In the genomic region with DNA sequence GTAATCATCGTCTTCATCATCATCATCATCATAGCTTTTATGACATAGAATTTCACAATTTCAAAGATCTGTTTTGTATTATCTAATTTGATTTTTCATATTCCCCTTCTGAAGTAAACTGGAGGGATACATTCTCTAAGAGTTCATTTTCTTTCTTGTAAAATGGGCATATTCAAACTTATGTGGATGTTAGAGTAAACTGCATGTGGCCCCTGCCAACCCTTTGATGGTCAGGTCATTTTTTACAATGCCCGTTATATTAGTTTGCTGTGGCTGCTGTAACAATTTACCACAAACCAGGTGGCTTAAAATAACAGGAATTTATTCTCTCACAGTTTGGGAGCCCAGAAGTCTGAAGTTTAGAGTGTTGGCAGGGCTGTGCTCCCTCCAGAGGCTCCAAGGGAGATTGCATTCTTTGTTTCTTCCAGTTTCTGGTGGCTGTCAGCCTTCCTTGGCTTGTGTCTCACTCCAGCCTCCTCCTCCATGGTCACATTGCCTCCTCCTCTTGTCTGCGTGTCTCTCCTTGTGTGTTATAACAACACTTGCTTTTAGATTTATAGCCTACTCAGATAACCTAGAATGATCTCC, we compare ENCODE assay signal across 9 cellular contexts.
A peak's percentile ranks its signal among the peaks of the same experiment; 100 is the strongest.
DNase-seq lines count a peak whose midpoint lies in the region; ATAC-seq and TF ChIP-seq lines count a peak whose summit lies in the region.
"Had no signal": no experiment of that assay in that cellular context is flagged by ENCODE, and none has a peak within 500 bp of the region (broad histone marks: within the 10 kb centered on the region; RNA-seq: fewer than 3 reads in every experiment).

No MANE protein-coding gene starts in this region.

- H3K4me3 Mint-ChIP-seq in Calu3 (ENCODE audit: low read depth, unreplicated experiment) = no peak overlapping the region
- H3K4me3 Mint-ChIP-seq: memory B cell had no signal

- no peaks in the 10 kb centered on the region for H3K9me2 ChIP-seq in MM.1S (replicated peaks; ENCODE audit: insufficient read depth, low read length)

- no peak overlapping the region for H3K9ac ChIP-seq in MM.1S (ENCODE audit: low read length)

- no peak for TF ChIP-seq POLR2A in gastrocnemius medialis (IDR thresholded peaks at IDR 0.05)

- H3K27me3 ChIP-seq in MM.1S (replicated peaks; ENCODE audit: insufficient read depth, low read length) (no peaks in the 10 kb centered on the region), gastrocnemius medialis (no peaks in the 10 kb centered on the region)

- no peak overlapping the region for H3K27ac ChIP-seq in MM.1S (ENCODE audit: low read length)
- no peak overlapping the region for H3K27ac ChIP-seq in coronary artery
- no peak overlapping the region for H3K27ac ChIP-seq in gastrocnemius medialis

- no peaks in the 10 kb centered on the region for H3K9me3 Mint-ChIP-seq in Calu3 (ENCODE audit: low read depth, unreplicated experiment)

- ATAC-seq in gastrocnemius medialis = no peak

- CTCF ChIA-PET in Calu3 (lab: Charles Lee) = no interaction called here

- H3F3A ChIP-seq in MM.1S (ENCODE audit: insufficient read depth, low read length) = no peaks in the 10 kb centered on the region

- no peaks in the 10 kb centered on the region for H3K4me1 Mint-ChIP-seq in Calu3 (ENCODE audit: low read depth, unreplicated experiment)
- H3K4me1 Mint-ChIP-seq: memory B cell had no signal

- no peaks in the 10 kb centered on the region for H3K79me2 ChIP-seq in MM.1S (ENCODE audit: low read length)

- H3K4me1 ChIP-seq in MM.1S (ENCODE audit: low read length) = no peaks in the 10 kb centered on the region
- no peaks in the 10 kb centered on the region for H3K4me1 ChIP-seq in gastrocnemius medialis

- no TSS peak for BruUV-seq in Calu3 (replicated peaks; lab: Mats Ljungman, UMichigan)

- H4K20me1 ChIP-seq in MM.1S (ENCODE audit: insufficient read depth, low read length) = no peaks in the 10 kb centered on the region

- DNase-seq in Calu3 (peak; percentile 23), GM20000 (ENCODE audit: low spot score) (peak; percentile 3), MM.1S (peak; percentile 20), coronary artery (ENCODE audit: low spot score) (no peak), retinal pigment epithelial cell (ENCODE audit: low read depth) (no peak), inferior parietal cortex (ENCODE audit: extremely low spot score) (no peak), gastrocnemius medialis (no peak)
- DNase-seq in stimulated activated CD4-positive, alpha-beta T cell treated with anti-CD3 and anti-CD28 coated beads, Interleukin-12 subunit alpha, Interleukin-12 subunit beta, amount 100 ng/mL, for 4 hours = no peak

- H3K36me3 Mint-ChIP-seq in Calu3 (ENCODE audit: insufficient read depth, unreplicated experiment) = no peaks in the 10 kb centered on the region
- H3K36me3 Mint-ChIP-seq: memory B cell had no signal

- no peaks in the 10 kb centered on the region for H3K9me3 ChIP-seq in MM.1S (replicated peaks; ENCODE audit: insufficient read depth, low read length)
- no peaks in the 10 kb centered on the region for H3K9me3 ChIP-seq in gastrocnemius medialis

- TF ChIP-seq CTCF in Calu3 (IDR thresholded peaks at IDR 0.05; ENCODE audit: unreplicated experiment) = peak; percentile 69
- TF ChIP-seq CTCF in GM20000 (IDR thresholded peaks at IDR 0.05; ENCODE audit: extremely low read depth, missing control alignments) = peak; percentile 40
- peak; percentile 45 for TF ChIP-seq CTCF in MM.1S (IDR thresholded peaks at IDR 0.05; ENCODE audit: low read length)
- TF ChIP-seq CTCF in coronary artery (IDR thresholded peaks at IDR 0.05) = peak; percentile 26
- TF ChIP-seq CTCF in retinal pigment epithelial cell (conservative IDR thresholded peaks at IDR 0.05; ENCODE audit: low read depth, low read length) = peak; percentile 81
- no peak for TF ChIP-seq CTCF in gastrocnemius medialis (IDR thresholded peaks at IDR 0.05 in 4 of 5, conservative IDR thresholded peaks at IDR 0.05 in 1 of 5)

- no peaks in the 10 kb centered on the region for H3K27me3 Mint-ChIP-seq in Calu3 (ENCODE audit: unreplicated experiment)
- H3K27me3 Mint-ChIP-seq: memory B cell had no signal

- in situ Hi-C loops in gastrocnemius medialis (cut with MboI; ENCODE audit: low sequenced_read_pairs in 4 of 4) = loop anchor here in 1 of 4 donors (10.0 kb wide), 1 partner anchor 80 kb away; no protein-coding TSS in a partner anchor

- no peak overlapping the region for H2AFZ ChIP-seq in MM.1S (ENCODE audit: low read length)

- no peak overlapping the region for H3K4me3 ChIP-seq in MM.1S (ENCODE audit: low read length)
- H3K4me3 ChIP-seq in coronary artery = no peak overlapping the region
- no peak overlapping the region for H3K4me3 ChIP-seq in retinal pigment epithelial cell (ENCODE audit: low read length)
- no peak overlapping the region for H3K4me3 ChIP-seq in gastrocnemius medialis

- H3K36me3 ChIP-seq in MM.1S (replicated peaks; ENCODE audit: insufficient read depth, low read length) = no peaks in the 10 kb centered on the region
- no peaks in the 10 kb centered on the region for H3K36me3 ChIP-seq in gastrocnemius medialis

- H3K4me2 ChIP-seq in MM.1S (ENCODE audit: low read depth, low read length) = no peak overlapping the region

- intact Hi-C loops in Calu3 (cut with micrococcal nuclease; ENCODE audit: unreplicated experiment) (no loop called here), gastrocnemius medialis (cut with DNase I; ENCODE audit: low total_unique reads) (no loop called here)

- H3K27ac Mint-ChIP-seq in Calu3 (ENCODE audit: unreplicated experiment) = no peak overlapping the region
- H3K27ac Mint-ChIP-seq: memory B cell had no signal

Comparison
In these comparisons a context has a peak if more than half of its experiments do, and no peak if none do; other contexts are left out.
1. DNase-seq: peak in Calu3 (single experiment), GM20000 (single experiment) and MM.1S (single experiment); none in coronary artery (single experiment), retinal pigment epithelial cell (single experiment), inferior parietal cortex (single experiment), gastrocnemius medialis (0 of 2) and stimulated activated CD4-positive, alpha-beta T cell treated with anti-CD3 and anti-CD28 coated beads, Interleukin-12 subunit alpha, Interleukin-12 subunit beta, amount 100 ng/mL, for 4 hours (single experiment).
2. CTCF ChIP-seq: peak in Calu3 (single experiment), GM20000 (single experiment), MM.1S (single experiment), coronary artery (single experiment) and retinal pigment epithelial cell (single experiment); none in gastrocnemius medialis (0 of 5).